Comparison of ENCODE assay signal across 1 cellular context in the genomic region with DNA sequence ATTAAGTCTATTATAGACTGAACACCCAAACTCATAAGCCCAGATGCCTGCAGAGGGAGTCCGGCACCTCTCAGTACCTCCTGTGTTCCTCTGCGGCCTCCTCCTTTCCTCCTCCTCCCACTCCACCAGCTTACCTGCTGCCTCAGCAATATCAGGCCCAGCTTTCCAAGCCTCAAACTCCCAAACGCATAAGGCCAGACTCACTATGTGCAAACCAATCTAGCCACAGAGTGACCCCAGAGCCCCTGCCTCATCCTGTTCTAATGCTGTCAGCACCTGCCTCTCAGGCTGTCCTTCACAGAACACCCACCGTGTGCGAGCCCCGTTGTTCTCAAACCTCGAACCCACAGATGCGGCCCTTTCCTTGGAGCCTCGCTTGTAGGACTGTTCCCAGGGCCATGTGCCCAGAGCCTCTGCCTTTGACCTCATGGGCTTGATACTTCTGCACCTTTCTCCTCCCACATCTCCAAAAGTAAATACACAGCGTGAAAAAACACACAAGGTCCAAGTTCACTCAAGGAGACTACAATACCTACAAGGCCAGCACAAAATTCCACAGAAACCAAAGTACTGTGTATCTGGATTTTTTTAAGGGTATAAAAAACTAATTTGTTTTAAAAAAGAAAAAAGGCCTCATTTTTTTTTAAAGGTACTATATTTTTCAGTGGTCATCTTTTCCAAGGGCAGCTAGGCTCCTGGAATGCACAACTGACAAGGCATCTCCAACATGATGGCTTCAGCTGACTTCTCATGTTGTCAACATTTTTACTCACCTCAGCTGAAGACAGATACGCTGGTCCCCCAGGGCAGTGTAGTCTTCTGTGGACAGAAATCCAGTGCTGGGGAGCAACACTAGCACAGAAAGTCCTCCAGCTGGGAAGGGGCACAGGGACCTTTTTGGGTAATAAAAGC.
TF ChIP-seq lines count a peak whose summit lies in the region.

No MANE protein-coding gene starts in this region.

TF ChIP-seq in H1, 55 proteins besides CTCF, POLR2A, EP300 and RAD21:
- TF ChIP-seq SP4 (IDR thresholded peaks at IDR 0.05; ENCODE audit: low read length) (no peak), MAFK (IDR thresholded peaks at IDR 0.05; ENCODE audit: low read depth, low read length) (peak; percentile 12; the same call in 1 of the 2 replicates)
